8 cellular contexts compared by ENCODE assay signal in genomic region chr2:171136024-171136423, GRCh38. TPM values are rescaled to one million over a fixed set of nuclear protein-coding genes. Genes with fewer than 3 reads are reported as not detected.
A peak's percentile ranks its signal among the peaks of the same experiment; 100 is the strongest.
DNase-seq lines count a peak whose midpoint lies in the region; ATAC-seq and TF ChIP-seq lines count a peak whose summit lies in the region.

No MANE protein-coding gene starts in this region.

- H3K9me3 ChIP-seq in endodermal cell (ENCODE audit: control insufficient read depth, low read length), result no peaks in the 10 kb centered on the region
- no peaks in the 10 kb centered on the region for H3K9me3 ChIP-seq in adrenal gland (replicated peaks in 1 of 3)

- no peak for TF ChIP-seq POLR2A in adrenal gland (IDR thresholded peaks at IDR 0.05)

- H3K27ac Mint-ChIP-seq in endodermal cell, result peak overlapping the region; percentile 71

- 95 to 100% methylated on average over 3 to 4 of the region's 4 CpGs for WGBS in endodermal cell (ENCODE audit: insufficient coverage in 1 of 2, insufficient read length in 1 of 2), 2 experiments
- WGBS in adrenal gland, 4 donors, result 72 to 89% (median 77%) methylated on average over 4 of the region's 4 CpGs

- H3K27me3 ChIP-seq in endodermal cell (ENCODE audit: control insufficient read depth, insufficient read depth, low read length, poor library complexity, severe bottlenecking), result no peaks in the 10 kb centered on the region
- H3K27me3 ChIP-seq in adrenal gland, result no peaks in the 10 kb centered on the region

- H3K4me1 Mint-ChIP-seq in endodermal cell, result peaks cover 38% of the 10 kb centered on the region

- peak; percentile 83 for ATAC-seq in GM18858 (IDR thresholded peaks at IDR 0.05; ENCODE audit: unreplicated experiment)
- ATAC-seq in GM21447 (IDR thresholded peaks at IDR 0.05; ENCODE audit: unreplicated experiment), result peak; percentile 79
- peak; percentile 82 for ATAC-seq in HG03159 (IDR thresholded peaks at IDR 0.05; ENCODE audit: unreplicated experiment)

- no peak overlapping the region for H3K9ac ChIP-seq in endodermal cell (ENCODE audit: extremely low read depth, low read length, poor library complexity, severe bottlenecking)

- intact Hi-C loops in adrenal gland (cut with DNase I), result no loop called here

- H3K4me3 ChIP-seq in endodermal cell (ENCODE audit: low read length) (no peak overlapping the region), adrenal gland (no peak overlapping the region)

- no peak overlapping the region for H3K27ac ChIP-seq in endodermal cell (ENCODE audit: low read depth, low read length)
- no peak overlapping the region for H3K27ac ChIP-seq in adrenal gland

- peaks cover 4% of the 10 kb centered on the region for H3K36me3 Mint-ChIP-seq in endodermal cell (ENCODE audit: low read depth)

- no peaks in the 10 kb centered on the region for H3K36me3 ChIP-seq in endodermal cell (ENCODE audit: control insufficient read depth, insufficient read depth, low read length)
- no peaks in the 10 kb centered on the region for H3K36me3 ChIP-seq in adrenal gland (replicated peaks in 1 of 2)

- H3K27me3 Mint-ChIP-seq in endodermal cell (ENCODE audit: insufficient read depth), result no peaks in the 10 kb centered on the region

- TF ChIP-seq CTCF in endodermal cell (conservative IDR thresholded peaks at IDR 0.05) (no peak), adrenal gland (IDR thresholded peaks at IDR 0.05) (no peak)

- H3K9me3 Mint-ChIP-seq in endodermal cell, result no peaks in the 10 kb centered on the region

- H3K4me1 ChIP-seq in endodermal cell (ENCODE audit: control insufficient read depth, insufficient read depth, low read length) (peaks cover 5% of the 10 kb centered on the region), adrenal gland (replicated peaks in 1 of 2) (peaks cover 32 to 52% of the 10 kb centered on the region in 2 donors)

- no peak for DNase-seq in endodermal cell
- no peak for DNase-seq in islet precursor cell
- DNase-seq in SIG-M5 (lab: John Stamatoyannopoulos, UW), result no peak
- DNase-seq in activated effector memory CD4-positive, alpha-beta T cell treated with Interleukin-2 at 50 U/mL for 16 hours, result no peak
- no peak for DNase-seq in adrenal gland

- H3K4me3 Mint-ChIP-seq in endodermal cell, result no peak overlapping the region

RNA-seq across cellular contexts. Expression of gene TLK1, which starts 24.7 kb away (rescaled TPM):
- total RNA-seq in endodermal cell (10 to 100 TPM; 85.4 to 85.8 TPM), adrenal gland (10 to 100 TPM; 25.7 to 84.0 (median 60.7) TPM)
- 35.0 TPM for polyA plus RNA-seq in endodermal cell (2013, experiment 1 of 2)
- polyA plus RNA-seq in endodermal cell (2013, experiment 2 of 2), result 32.3 TPM
- polyA plus RNA-seq in adrenal gland, result 10 to 100 TPM; 16.5 to 41.4 (median 27.6) TPM
